In the genomic region with DNA sequence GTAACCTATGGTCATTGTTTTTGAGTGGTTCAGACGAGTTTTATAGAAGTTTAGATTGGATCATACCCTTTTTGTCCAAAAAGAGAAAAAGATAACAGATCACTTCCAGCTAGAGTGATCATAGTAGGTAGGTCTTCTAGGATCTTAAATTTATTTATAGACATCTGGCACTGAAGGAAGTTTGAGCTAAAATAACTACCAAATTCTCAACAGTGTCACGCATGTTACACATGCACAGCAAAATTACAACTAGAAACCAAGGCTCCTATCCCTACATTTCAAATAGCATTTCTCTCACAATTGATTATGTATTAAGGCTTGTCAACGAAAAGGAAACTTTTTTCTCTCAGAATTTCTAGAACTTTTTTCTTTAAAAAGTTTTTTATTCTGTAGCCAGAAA, we compare ENCODE assay signal across 16 cellular contexts. TPM values are rescaled to one million over a fixed set of nuclear protein-coding genes. Genes with fewer than 3 reads are reported as not detected.
DNase-seq lines count a peak whose midpoint lies in the region; ATAC-seq, FAIRE-seq and TF ChIP-seq lines count a peak whose summit lies in the region.
"Had no signal": no experiment of that assay in that cellular context is flagged by ENCODE, and none has a peak within 500 bp of the region (broad histone marks: within the 10 kb centered on the region; RNA-seq: fewer than 3 reads in every experiment).

No MANE protein-coding gene starts in this region.

- H3K27ac ChIP-seq in heart left ventricle (peak overlapping the region in 8 of 12 donors; percentile 4 to 98 (median 92)), astrocyte (ENCODE audit: low read depth, low read length) (peak overlapping the region; percentile 35), mesenchymal stem cell (ENCODE audit: low read length, poor library complexity, severe bottlenecking) (no peak overlapping the region), thoracic aorta (peak overlapping the region in 1 of 2 donors; percentile 98)

- no peak overlapping the region for H2BK12ac ChIP-seq in mesenchymal stem cell (ENCODE audit: low read length in 2 of 2)

- H3K9ac ChIP-seq in astrocyte (ENCODE audit: low read length), result peak overlapping the region; percentile 99
- peak overlapping the region; percentile 99 for H3K9ac ChIP-seq in mesenchymal stem cell (ENCODE audit: low read length)

- peak overlapping the region; percentile 99 for H3K4me3 Mint-ChIP-seq in astrocyte (ENCODE audit: unreplicated experiment)
- H3K4me3 Mint-ChIP-seq in nephron progenitor cell, result no peak overlapping the region
- H3K4me3 Mint-ChIP-seq: T-helper 1 cell treated with Interleukin-12 subunit alpha and Interleukin-12 subunit beta and Interleukin-4 antibody, amounts not matched to agents 30 μg/mL and 1 μg/mL, for 36 hours had no signal

- H3K4me1 Mint-ChIP-seq in astrocyte (ENCODE audit: low read depth, unreplicated experiment), result peaks cover 46% of the 10 kb centered on the region
- peaks cover 42% of the 10 kb centered on the region for H3K4me1 Mint-ChIP-seq in nephron progenitor cell

- TF ChIP-seq CTCF in heart left ventricle (IDR thresholded peaks at IDR 0.05) (no peak), astrocyte (IDR thresholded peaks at IDR 0.05; ENCODE audit: insufficient read depth, low read depth, low read length) (no peak), thoracic aorta (IDR thresholded peaks at IDR 0.05) (no peak), nephron progenitor cell (IDR thresholded peaks at IDR 0.05) (no peak)

- H3K36me3 Mint-ChIP-seq in astrocyte (ENCODE audit: low read depth, unreplicated experiment), result peaks cover 4% of the 10 kb centered on the region
- H3K36me3 Mint-ChIP-seq in nephron progenitor cell (ENCODE audit: low read depth), result peaks cover 35% of the 10 kb centered on the region

- no peaks in the 10 kb centered on the region for H3K27me3 Mint-ChIP-seq in astrocyte (ENCODE audit: low read depth, unreplicated experiment)
- H3K27me3 Mint-ChIP-seq in nephron progenitor cell (ENCODE audit: low read depth, poor library complexity), result peaks cover 5% of the 10 kb centered on the region

- FAIRE-seq in astrocyte (lab: Jason Lieb, UNC), result no peak
- FAIRE-seq: A204.1, G401.6, H1 had no signal

- H3K4me3 ChIP-seq in heart left ventricle (peak overlapping the region in 8 of 12 donors; percentile 5 to 99 (median 93)), astrocyte (ENCODE audit: insufficient read depth, low read depth, low read length) (peak overlapping the region; percentile 100), mesenchymal stem cell (ENCODE audit: insufficient read depth in 1 of 2, low read depth in 1 of 2, low read length in 2 of 2) (peak overlapping the region in 1 of 2 experiments; percentile 97), thoracic aorta (peak overlapping the region; percentile 98)

- H2BK15ac ChIP-seq in mesenchymal stem cell (ENCODE audit: low read depth, poor library complexity, severe bottlenecking), result no peak overlapping the region

- no peak overlapping the region for H4K91ac ChIP-seq in mesenchymal stem cell (ENCODE audit: low read length)

- H3K79me2 ChIP-seq in astrocyte (ENCODE audit: insufficient read depth, low read length), result peaks cover 74% of the 10 kb centered on the region

- H3K4me1 ChIP-seq in heart left ventricle (peaks cover 7 to 66% (median 52%) of the 10 kb centered on the region in 12 donors), astrocyte (ENCODE audit: insufficient read depth, low read length) (peaks cover 37% of the 10 kb centered on the region), mesenchymal stem cell (ENCODE audit: control insufficient read depth, insufficient read depth, low read depth, low read length) (peaks cover 3% of the 10 kb centered on the region), thoracic aorta (ENCODE audit: control insufficient read depth in 1 of 2, low read depth in 2 of 2) (peaks cover 34 to 52% of the 10 kb centered on the region in 2 donors)

- ATAC-seq in heart left ventricle (no peak), Right ventricle myocardium inferior (no peak), thoracic aorta (ENCODE audit: insufficient number of reproducible peaks, low FRiP score, low read depth) (no peak), GM18511 (IDR thresholded peaks at IDR 0.05; ENCODE audit: unreplicated experiment) (no peak)

- H2BK5ac ChIP-seq in mesenchymal stem cell (ENCODE audit: low read depth, low read length, poor library complexity, severe bottlenecking), result no peak overlapping the region

- no peak overlapping the region for H2AK5ac ChIP-seq in mesenchymal stem cell (ENCODE audit: low read length, severe bottlenecking)

- no peaks in the 10 kb centered on the region for H3K27me3 ChIP-seq in heart left ventricle
- no peaks in the 10 kb centered on the region for H3K27me3 ChIP-seq in astrocyte (ENCODE audit: insufficient read depth, low read length)
- H3K27me3 ChIP-seq in mesenchymal stem cell (ENCODE audit: control insufficient read depth in 1 of 2, insufficient read depth in 1 of 2, low read length in 2 of 2), result no peaks in the 10 kb centered on the region
- no peaks in the 10 kb centered on the region for H3K27me3 ChIP-seq in thoracic aorta (replicated peaks; ENCODE audit: insufficient read depth)

- no peaks in the 10 kb centered on the region for H3K9me3 Mint-ChIP-seq in astrocyte (ENCODE audit: unreplicated experiment)
- H3K9me3 Mint-ChIP-seq in nephron progenitor cell, result peaks cover 7% of the 10 kb centered on the region
- H3K9me3 Mint-ChIP-seq: T-helper 1 cell treated with Interleukin-12 subunit alpha and Interleukin-12 subunit beta and Interleukin-4 antibody, amounts not matched to agents 30 μg/mL and 1 μg/mL, for 36 hours had no signal

- no peak overlapping the region for H3K4ac ChIP-seq in mesenchymal stem cell (ENCODE audit: low read depth in 1 of 2, low read length in 2 of 2)

- H3K27ac Mint-ChIP-seq in astrocyte (ENCODE audit: unreplicated experiment) (no peak overlapping the region), nephron progenitor cell (no peak overlapping the region)
- H3K27ac Mint-ChIP-seq: T-helper 1 cell treated with Interleukin-12 subunit alpha and Interleukin-12 subunit beta and Interleukin-4 antibody, amounts not matched to agents 30 μg/mL and 1 μg/mL, for 36 hours had no signal

- H3K79me1 ChIP-seq in mesenchymal stem cell (replicated peaks; ENCODE audit: low read length, poor library complexity, severe bottlenecking), result no peaks in the 10 kb centered on the region

- H4K20me1 ChIP-seq in astrocyte (ENCODE audit: insufficient read depth, low read length), result peaks cover 70% of the 10 kb centered on the region

- H3K23ac ChIP-seq in mesenchymal stem cell (ENCODE audit: low read length in 2 of 2), result no peak overlapping the region

- H2AFZ ChIP-seq in astrocyte (ENCODE audit: low read depth, low read length) (no peak overlapping the region), mesenchymal stem cell (ENCODE audit: low read depth, low read length) (no peak overlapping the region)

- intact Hi-C loops in heart left ventricle (cut with DNase I) (loop anchor here in 3 of 10 donors (5.0 to 10.0 kb wide), 3 partner anchors 86 to 123 kb away; a partner anchor contains a TSS), Right ventricle myocardium inferior (cut with DNase I) (no loop called here)

- no peak overlapping the region for H3K18ac ChIP-seq in mesenchymal stem cell (ENCODE audit: low read depth in 1 of 2, low read length in 2 of 2)

- WGBS in heart left ventricle, 4 donors, result 33 to 48% (median 42%) methylated on average over 3 of the region's 3 CpGs
- WGBS in mesenchymal stem cell, result 86% methylated on average over 1 of the region's 3 CpGs

- DNase-seq in heart left ventricle, result no peak
- no peak for DNase-seq in Right ventricle myocardium inferior (ENCODE audit: missing footprints)
- DNase-seq in astrocyte (ENCODE audit: low read depth), result no peak
- no peak for DNase-seq in mesenchymal stem cell
- DNase-seq in thoracic aorta (ENCODE audit: low spot score), result no peak
- DNase-seq in nephron progenitor cell, result no peak
- no peak for DNase-seq in NCI-H526 treated with DMSO at 0.1 percent for 48 hours (lab: John Stamatoyannopoulos, UW)
- DNase-seq: NCI-H748 treated with DMSO at 0.1 percent for 48 hours had no signal

- H3K36me3 ChIP-seq in heart left ventricle (peaks cover 0 to 4% (median 0%) of the 10 kb centered on the region in 9 donors), astrocyte (ENCODE audit: insufficient read depth, low read length) (peaks cover 4% of the 10 kb centered on the region), mesenchymal stem cell (ENCODE audit: control insufficient read depth in 1 of 2, insufficient read depth in 2 of 2, low read depth in 1 of 2, low read length in 2 of 2) (peaks cover 11 to 25% of the 10 kb centered on the region in 2 experiments), thoracic aorta (no peaks in the 10 kb centered on the region)

- H3K9me3 ChIP-seq in heart left ventricle, result no peaks in the 10 kb centered on the region
- H3K9me3 ChIP-seq in astrocyte (ENCODE audit: insufficient read depth, low read depth, low read length), result no peaks in the 10 kb centered on the region
- H3K9me3 ChIP-seq in mesenchymal stem cell (ENCODE audit: control insufficient read depth, low read length), result no peaks in the 10 kb centered on the region
- no peaks in the 10 kb centered on the region for H3K9me3 ChIP-seq in thoracic aorta

- TF ChIP-seq POLR2A in heart left ventricle (IDR thresholded peaks at IDR 0.05), result no peak

- no peak overlapping the region for H2BK120ac ChIP-seq in mesenchymal stem cell (ENCODE audit: low read depth, low read length)

- H4K8ac ChIP-seq in mesenchymal stem cell (ENCODE audit: low read length), result no peak overlapping the region

- H3K14ac ChIP-seq in mesenchymal stem cell (ENCODE audit: low read length in 2 of 2), result no peak overlapping the region

- H3K4me2 ChIP-seq in astrocyte (ENCODE audit: low read length) (peak overlapping the region; percentile 88), mesenchymal stem cell (ENCODE audit: low read length, poor library complexity, severe bottlenecking) (no peak overlapping the region)

RNA-seq across cellular contexts. Expression of a gene that starts 2.3 kb away (rescaled TPM):
- total RNA-seq in heart left ventricle (100 to 1,000 TPM; 172 to 689 (median 257) TPM), Right ventricle myocardium inferior (183 TPM), astrocyte (670 and 732 TPM in 2 replicates), thoracic aorta (100 to 1,000 TPM; 204 to 255 TPM)
- polyA plus RNA-seq in heart left ventricle, result 100 to 1,000 TPM in 1 of 2 donors, 10 to 100 TPM in 1; 51.4 to 634 TPM
- 923 TPM for polyA plus RNA-seq in mesenchymal stem cell (2013, experiment 1 of 2)
- polyA plus RNA-seq in mesenchymal stem cell (2013, experiment 2 of 2), result 940 TPM

RNA-seq across cellular contexts. Expression of a gene that starts 34.1 kb away (rescaled TPM):
- total RNA-seq in heart left ventricle (not detected), Right ventricle myocardium inferior (not detected), astrocyte (not detected in 2 replicates), thoracic aorta (not detected)
- polyA plus RNA-seq in heart left ventricle, result not detected
- not detected for polyA plus RNA-seq in mesenchymal stem cell (2013, experiment 1 of 2)
- polyA plus RNA-seq in mesenchymal stem cell (2013, experiment 2 of 2), result not detected
- total RNA-seq: activated CD8-positive, alpha-beta memory T cell treated with anti-CD3 and anti-CD28 coated beads for 36 hours; H1; kidney epithelial cell; pulmonary artery endothelial cell had no signal
- polyA plus RNA-seq: H1 had no signal

RNA-seq across cellular contexts. Expression of a gene that starts 50.3 kb away (rescaled TPM):
- 10 to 100 TPM in 6 of 9 donors, 1 to 10 TPM in 3; 6.4 to 22.8 (median 10.4) TPM for total RNA-seq in heart left ventricle
- 10 to 100 TPM in 1 of 2 donors, 1 to 10 TPM in 1; 9.0 to 13.9 TPM for polyA plus RNA-seq in heart left ventricle
- 6.3 TPM for total RNA-seq in Right ventricle myocardium inferior
- total RNA-seq in astrocyte, result 14.4 and 14.9 TPM in 2 replicates
- polyA plus RNA-seq in mesenchymal stem cell (2013, experiment 1 of 2), result 2.2 TPM
- 1.4 TPM for polyA plus RNA-seq in mesenchymal stem cell (2013, experiment 2 of 2)
- total RNA-seq in thoracic aorta, result 10 to 100 TPM; 29.3 to 34.7 TPM
